In genomic region chr2:62505649-62506420, GRCh38 we compare ENCODE assay signal across 1 cellular context.
TF ChIP-seq lines count a peak whose summit lies in the region.

TMEM17 (minus strand) TSS chr2:62506195; CDS start chr2:62506129, 66 bp downstream.

TF ChIP-seq in K562, 482 proteins besides CTCF, POLR2A, EP300 and RAD21 (continued from another document and continues in another):
- no peak for TF ChIP-seq ZBTB9 (CRISPR knock-in tag; IDR thresholded peaks at IDR 0.05)
- no peak for TF ChIP-seq CEBPG (CRISPR knock-in tag; IDR thresholded peaks at IDR 0.05)
- TF ChIP-seq CEBPG (tag; conservative IDR thresholded peaks at IDR 0.05 in 1 of 2, IDR thresholded peaks at IDR 0.05 in 1 of 2), result no peak
- TF ChIP-seq PHB (CRISPR knock-in tag; IDR thresholded peaks at IDR 0.05), result 0 out of 2 replicates have a peak, but pooled peaks have one; percentile 39
- no peak for TF ChIP-seq NCOA6 (IDR thresholded peaks at IDR 0.05)
- no peak; a peak in 1 of 3 replicates for TF ChIP-seq CBX3 (IDR thresholded peaks at IDR 0.05; ENCODE audit: borderline replicate concordance in 1 of 2, low read length in 2 of 2)
- TF ChIP-seq SIX5 (IDR thresholded peaks at IDR 0.05; ENCODE audit: borderline replicate concordance in 1 of 2, insufficient read depth in 1 of 2, low read depth in 1 of 2, low read length in 2 of 2), result peak; percentile 47 to 53; a peak in 3 of 4 replicates
- no peak; the same call in none of the 2 replicates for TF ChIP-seq ZNF584 (CRISPR knock-in tag; IDR thresholded peaks at IDR 0.05; ENCODE audit: low read depth)
- TF ChIP-seq ESRRA (IDR thresholded peaks at IDR 0.05; ENCODE audit: borderline replicate concordance, low read depth), result peak; percentile 47; the same call in 1 of the 2 replicates
- peak; percentile 89 for TF ChIP-seq LCOR (CRISPR knock-in tag; IDR thresholded peaks at IDR 0.05)
- TF ChIP-seq, protein P1, sequence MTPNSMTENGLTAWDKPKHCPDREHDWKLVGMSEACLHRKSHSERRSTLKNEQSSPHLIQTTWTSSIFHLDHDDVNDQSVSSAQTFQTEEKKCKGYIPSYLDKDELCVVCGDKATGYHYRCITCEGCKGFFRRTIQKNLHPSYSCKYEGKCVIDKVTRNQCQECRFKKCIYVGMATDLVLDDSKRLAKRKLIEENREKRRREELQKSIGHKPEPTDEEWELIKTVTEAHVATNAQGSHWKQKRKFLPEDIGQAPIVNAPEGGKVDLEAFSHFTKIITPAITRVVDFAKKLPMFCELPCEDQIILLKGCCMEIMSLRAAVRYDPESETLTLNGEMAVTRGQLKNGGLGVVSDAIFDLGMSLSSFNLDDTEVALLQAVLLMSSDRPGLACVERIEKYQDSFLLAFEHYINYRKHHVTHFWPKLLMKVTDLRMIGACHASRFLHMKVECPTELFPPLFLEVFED (CRISPR knock-in tag; conservative IDR thresholded peaks at IDR 0.05), result no peak
- TF ChIP-seq CEBPB (tag; IDR thresholded peaks at IDR 0.05), result no peak
- no peak for TF ChIP-seq IRF2 (CRISPR knock-in tag; IDR thresholded peaks at IDR 0.05)
- no peak for TF ChIP-seq ZNF79 (CRISPR knock-in tag; IDR thresholded peaks at IDR 0.05; ENCODE audit: low read depth)
- TF ChIP-seq, protein P2, sequence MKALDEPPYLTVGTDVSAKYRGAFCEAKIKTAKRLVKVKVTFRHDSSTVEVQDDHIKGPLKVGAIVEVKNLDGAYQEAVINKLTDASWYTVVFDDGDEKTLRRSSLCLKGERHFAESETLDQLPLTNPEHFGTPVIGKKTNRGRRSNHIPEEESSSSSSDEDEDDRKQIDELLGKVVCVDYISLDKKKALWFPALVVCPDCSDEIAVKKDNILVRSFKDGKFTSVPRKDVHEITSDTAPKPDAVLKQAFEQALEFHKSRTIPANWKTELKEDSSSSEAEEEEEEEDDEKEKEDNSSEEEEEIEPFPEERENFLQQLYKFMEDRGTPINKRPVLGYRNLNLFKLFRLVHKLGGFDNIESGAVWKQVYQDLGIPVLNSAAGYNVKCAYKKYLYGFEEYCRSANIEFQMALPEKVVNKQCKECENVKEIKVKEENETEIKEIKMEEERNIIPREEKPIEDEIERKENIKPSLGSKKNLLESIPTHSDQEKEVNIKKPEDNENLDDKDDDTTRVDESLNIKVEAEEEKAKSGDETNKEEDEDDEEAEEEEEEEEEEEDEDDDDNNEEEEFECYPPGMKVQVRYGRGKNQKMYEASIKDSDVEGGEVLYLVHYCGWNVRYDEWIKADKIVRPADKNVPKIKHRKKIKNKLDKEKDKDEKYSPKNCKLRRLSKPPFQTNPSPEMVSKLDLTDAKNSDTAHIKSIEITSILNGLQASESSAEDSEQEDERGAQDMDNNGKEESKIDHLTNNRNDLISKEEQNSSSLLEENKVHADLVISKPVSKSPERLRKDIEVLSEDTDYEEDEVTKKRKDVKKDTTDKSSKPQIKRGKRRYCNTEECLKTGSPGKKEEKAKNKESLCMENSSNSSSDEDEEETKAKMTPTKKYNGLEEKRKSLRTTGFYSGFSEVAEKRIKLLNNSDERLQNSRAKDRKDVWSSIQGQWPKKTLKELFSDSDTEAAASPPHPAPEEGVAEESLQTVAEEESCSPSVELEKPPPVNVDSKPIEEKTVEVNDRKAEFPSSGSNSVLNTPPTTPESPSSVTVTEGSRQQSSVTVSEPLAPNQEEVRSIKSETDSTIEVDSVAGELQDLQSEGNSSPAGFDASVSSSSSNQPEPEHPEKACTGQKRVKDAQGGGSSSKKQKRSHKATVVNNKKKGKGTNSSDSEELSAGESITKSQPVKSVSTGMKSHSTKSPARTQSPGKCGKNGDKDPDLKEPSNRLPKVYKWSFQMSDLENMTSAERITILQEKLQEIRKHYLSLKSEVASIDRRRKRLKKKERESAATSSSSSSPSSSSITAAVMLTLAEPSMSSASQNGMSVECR (CRISPR knock-in tag; IDR thresholded peaks at IDR 0.05), result peak; percentile 63
- TF ChIP-seq ZNF696 (CRISPR knock-in tag; conservative IDR thresholded peaks at IDR 0.05), result no peak
- TF ChIP-seq MGA (IDR thresholded peaks at IDR 0.05), result peak; percentile 88
- TF ChIP-seq PATZ1 (CRISPR knock-in tag; IDR thresholded peaks at IDR 0.05; ENCODE audit: borderline replicate concordance), result no peak
- TF ChIP-seq ZNF436 (CRISPR knock-in tag; IDR thresholded peaks at IDR 0.05), result no peak
- TF ChIP-seq LARP7 (IDR thresholded peaks at IDR 0.05), result no peak
- no peak for TF ChIP-seq NCOA2 (IDR thresholded peaks at IDR 0.05; ENCODE audit: partially characterized antibody in 2 of 2)
- TF ChIP-seq IFI16 (CRISPR knock-in tag; IDR thresholded peaks at IDR 0.05), result no peak
- TF ChIP-seq PRMT5 (CRISPR knock-in tag; IDR thresholded peaks at IDR 0.05), result no peak
- TF ChIP-seq ZNF395 (CRISPR knock-in tag; IDR thresholded peaks at IDR 0.05), result peak; percentile 32; the same call in 1 of the 2 replicates
- TF ChIP-seq, protein P3, sequence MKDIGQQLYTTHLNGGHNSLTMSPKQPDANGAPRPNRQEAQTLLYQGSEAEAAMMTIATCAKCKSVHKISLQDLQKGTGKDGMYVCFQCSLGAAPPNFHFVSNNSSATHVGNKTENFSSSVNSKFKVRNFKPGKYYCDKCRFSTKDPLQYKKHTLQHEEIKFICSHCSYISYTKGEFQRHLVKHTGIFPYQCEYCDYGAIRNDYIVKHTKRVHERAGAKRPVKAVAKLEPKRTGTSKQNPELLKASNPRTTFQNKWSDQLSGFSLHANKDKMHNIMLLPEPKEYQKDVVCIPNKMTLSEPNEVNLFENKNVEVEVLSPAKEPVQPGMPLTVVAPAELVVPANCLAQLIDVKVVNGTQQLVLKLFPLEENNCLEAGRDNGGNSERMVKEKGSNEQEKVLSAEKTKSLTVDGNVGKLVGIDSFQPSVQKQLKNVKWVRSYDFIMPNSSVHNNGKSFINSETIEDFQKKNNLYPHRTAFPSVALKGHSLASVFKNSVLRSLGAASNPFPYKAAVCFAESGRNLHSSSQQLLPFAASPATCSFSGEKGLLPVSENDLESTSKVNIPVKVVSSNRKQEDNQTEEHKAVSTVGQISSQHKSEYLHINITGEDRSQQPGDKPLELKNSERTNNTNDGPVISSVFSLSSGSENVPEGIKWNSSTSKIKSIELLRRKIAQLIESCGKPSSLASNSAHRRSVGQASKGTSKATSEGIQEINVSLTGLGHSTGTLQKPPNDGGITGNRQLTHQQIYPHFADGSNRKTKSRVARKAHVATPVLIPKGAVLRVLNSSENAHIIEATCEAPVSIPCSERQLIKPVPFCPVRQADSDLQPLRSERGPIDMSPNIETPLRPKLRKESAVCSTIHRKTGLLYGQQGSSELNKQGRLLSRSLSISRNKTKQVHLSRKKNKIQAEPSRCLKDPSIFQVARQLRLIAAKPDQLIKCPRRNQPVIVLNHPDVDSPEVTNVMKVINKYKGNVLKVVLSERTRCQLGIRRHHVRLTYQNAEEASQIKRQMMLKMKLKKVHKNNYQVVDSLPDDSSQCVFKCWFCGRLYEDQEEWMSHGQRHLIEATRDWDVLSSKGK (CRISPR knock-in tag; IDR thresholded peaks at IDR 0.05), result no peak
- TF ChIP-seq GTF2F1 (IDR thresholded peaks at IDR 0.05; ENCODE audit: low read depth, low read length), result 0 out of 2 replicates have a peak, but pooled peaks have one; percentile 63
- peak; percentile 93 for TF ChIP-seq MTA1 (IDR thresholded peaks at IDR 0.05; ENCODE audit: borderline replicate concordance)
- TF ChIP-seq YBX1 (IDR thresholded peaks at IDR 0.05), result no peak
- no peak for TF ChIP-seq ZNF668 (CRISPR knock-in tag; IDR thresholded peaks at IDR 0.05)
- no peak for TF ChIP-seq SMARCB1 (IDR thresholded peaks at IDR 0.05; ENCODE audit: insufficient read length, low read depth)
